Comparison of ENCODE assay signal across 33 cellular contexts in the genomic region with DNA sequence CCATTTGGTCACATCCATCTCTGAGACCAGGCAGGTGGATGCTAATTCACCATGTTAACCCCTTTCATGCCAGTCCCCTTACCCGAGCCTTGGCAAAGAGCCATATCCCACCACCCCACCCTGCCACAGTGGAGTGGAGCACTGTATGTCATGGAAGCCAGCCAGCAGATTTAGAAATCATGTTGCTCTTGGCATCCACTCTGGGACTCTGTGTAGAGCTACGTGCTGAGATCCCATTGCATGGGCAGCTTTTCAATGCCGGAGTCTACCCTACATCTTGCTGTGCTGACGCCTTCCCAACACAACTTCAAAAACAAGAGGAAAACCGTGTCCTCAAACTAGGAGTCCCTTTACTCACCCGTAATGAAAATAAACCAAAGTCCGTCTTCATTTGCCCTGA.
"Had no signal": no experiment of that assay in that cellular context is flagged by ENCODE, and none has a peak within 500 bp of the region (broad histone marks: within the 10 kb centered on the region; RNA-seq: fewer than 3 reads in every experiment).

No MANE protein-coding gene starts in this region.

- DNase-seq: activated B cell treated with CpG ODN at 0.5 μM for 24 hours; activated CD4-positive, alpha-beta memory T cell treated with anti-CD3 and anti-CD28 coated beads, Interleukin-2, amount 10 ng/mL, durations not matched to agents 7 days and 5 days; activated CD4-positive, alpha-beta T cell treated with anti-CD3 and anti-CD28 coated beads for 1 hour; activated CD4-positive, alpha-beta T cell treated with anti-CD3 and anti-CD28 coated beads for 48 hours; activated CD8-positive, alpha-beta memory T cell treated with anti-CD3 and anti-CD28 coated beads for 24 hours; activated CD8-positive, alpha-beta memory T cell treated with anti-CD3 and anti-CD28 coated beads, Interleukin-2, amount 10 ng/mL, durations not matched to agents 7 days and 5 days; activated CD8-positive, alpha-beta memory T cell treated with anti-CD3 and anti-CD28 coated beads, Interleukin-2, amount 50 U/mL, for 48 hours; activated effector memory CD4-positive, alpha-beta T cell treated with Interleukin-2 at 50 U/mL for 16 hours; activated naive CD4-positive, alpha-beta T cell treated with anti-CD3 and anti-CD28 coated beads, Interleukin-2, amount 10 ng/mL, durations not matched to agents 7 days and 5 days; activated naive CD8-positive, alpha-beta T cell treated with anti-CD3 and anti-CD28 coated beads, Interleukin-2, amount 50 U/mL, for 24 hours; activated T-cell treated with anti-CD3 and anti-CD28 coated beads, Interleukin-2, amount 50 U/mL, for 48 hours; anterior cingulate cortex; Kasumi-1; KG1; MG63; NCI-H1048; NCI-H1105 treated with DMSO at 0.1 percent for 48 hours; NCI-H1436 treated with DMSO at 0.1 percent for 48 hours; NCI-H1694 treated with DMSO at 0.1 percent for 48 hours; NCI-H2029; NCI-H510A; NCI-H526; NCI-H748 treated with DMSO at 0.1 percent for 48 hours; NK-92 treated with Interleukin-12 subunit alpha and Interleukin-12 subunit beta, amount 100 ng/mL, for 24 hours; PC-3; Peyer's patch; RPMI8226; SW 1271; T-helper 1 cell; T-helper 2 cell; T-helper 9 cell had no signal

- ATAC-seq: activated CD8-positive, alpha-beta memory T cell treated with anti-CD3 and anti-CD28 coated beads, Interleukin-2, amount 10 ng/mL, durations not matched to agents 7 days and 5 days; activated naive CD8-positive, alpha-beta T cell treated with anti-CD3 and anti-CD28 coated beads, Interleukin-2, amount 50 U/mL, for 24 hours; PC-3 had no signal

- H3K4me1 Mint-ChIP-seq: activated B cell treated with CpG ODN at 0.5 μM for 24 hours; activated CD4-positive, alpha-beta memory T cell treated with anti-CD3 and anti-CD28 coated beads, Interleukin-2, amount 10 ng/mL, durations not matched to agents 7 days and 5 days; activated naive CD4-positive, alpha-beta T cell treated with anti-CD3 and anti-CD28 coated beads, Interleukin-2, amount 10 ng/mL, durations not matched to agents 7 days and 5 days; activated naive CD8-positive, alpha-beta T cell treated with anti-CD3 and anti-CD28 coated beads, Interleukin-2, amount 50 U/mL, for 24 hours had no signal

- H3K27ac ChIP-seq: Peyer's patch, VCaP had no signal

- H3K27me3 ChIP-seq: MG63, Peyer's patch had no signal

- H3K27me3 Mint-ChIP-seq: activated CD4-positive, alpha-beta memory T cell treated with anti-CD3 and anti-CD28 coated beads, Interleukin-2, amount 10 ng/mL, durations not matched to agents 7 days and 5 days; activated naive CD4-positive, alpha-beta T cell treated with anti-CD3 and anti-CD28 coated beads, Interleukin-2, amount 10 ng/mL, durations not matched to agents 7 days and 5 days; activated naive CD8-positive, alpha-beta T cell treated with anti-CD3 and anti-CD28 coated beads, Interleukin-2, amount 50 U/mL, for 24 hours had no signal

- H3K9me3 Mint-ChIP-seq: activated B cell treated with CpG ODN at 0.5 μM for 24 hours; activated CD4-positive, alpha-beta memory T cell treated with anti-CD3 and anti-CD28 coated beads, Interleukin-2, amount 10 ng/mL, durations not matched to agents 7 days and 5 days; activated naive CD8-positive, alpha-beta T cell treated with anti-CD3 and anti-CD28 coated beads, Interleukin-2, amount 50 U/mL, for 24 hours had no signal

- H3K27ac Mint-ChIP-seq: activated B cell treated with CpG ODN at 0.5 μM for 24 hours; activated CD4-positive, alpha-beta memory T cell treated with anti-CD3 and anti-CD28 coated beads, Interleukin-2, amount 10 ng/mL, durations not matched to agents 7 days and 5 days; activated CD8-positive, alpha-beta memory T cell treated with anti-CD3 and anti-CD28 coated beads, Interleukin-2, amount 10 ng/mL, durations not matched to agents 7 days and 5 days; activated naive CD4-positive, alpha-beta T cell treated with anti-CD3 and anti-CD28 coated beads, Interleukin-2, amount 10 ng/mL, durations not matched to agents 7 days and 5 days; activated naive CD8-positive, alpha-beta T cell; activated naive CD8-positive, alpha-beta T cell treated with anti-CD3 and anti-CD28 coated beads, Interleukin-2, amount 50 U/mL, for 24 hours had no signal

- H3K36me3 Mint-ChIP-seq: activated CD8-positive, alpha-beta memory T cell treated with anti-CD3 and anti-CD28 coated beads, Interleukin-2, amount 10 ng/mL, durations not matched to agents 7 days and 5 days; activated naive CD4-positive, alpha-beta T cell treated with anti-CD3 and anti-CD28 coated beads, Interleukin-2, amount 10 ng/mL, durations not matched to agents 7 days and 5 days; activated naive CD8-positive, alpha-beta T cell had no signal

- H3K4me3 Mint-ChIP-seq: activated B cell treated with CpG ODN at 0.5 μM for 24 hours; activated CD4-positive, alpha-beta memory T cell treated with anti-CD3 and anti-CD28 coated beads, Interleukin-2, amount 10 ng/mL, durations not matched to agents 7 days and 5 days; activated CD8-positive, alpha-beta memory T cell treated with anti-CD3 and anti-CD28 coated beads, Interleukin-2, amount 10 ng/mL, durations not matched to agents 7 days and 5 days; activated naive CD4-positive, alpha-beta T cell treated with anti-CD3 and anti-CD28 coated beads, Interleukin-2, amount 10 ng/mL, durations not matched to agents 7 days and 5 days; activated naive CD8-positive, alpha-beta T cell; activated naive CD8-positive, alpha-beta T cell treated with anti-CD3 and anti-CD28 coated beads, Interleukin-2, amount 50 U/mL, for 24 hours had no signal

- H3K36me3 ChIP-seq: MG63, Peyer's patch had no signal

- H3K4me1 ChIP-seq: Peyer's patch had no signal

- H3K9me3 ChIP-seq: MG63, Peyer's patch had no signal

- H3K4me3 ChIP-seq: MG63, Peyer's patch had no signal
